In the genomic region with DNA sequence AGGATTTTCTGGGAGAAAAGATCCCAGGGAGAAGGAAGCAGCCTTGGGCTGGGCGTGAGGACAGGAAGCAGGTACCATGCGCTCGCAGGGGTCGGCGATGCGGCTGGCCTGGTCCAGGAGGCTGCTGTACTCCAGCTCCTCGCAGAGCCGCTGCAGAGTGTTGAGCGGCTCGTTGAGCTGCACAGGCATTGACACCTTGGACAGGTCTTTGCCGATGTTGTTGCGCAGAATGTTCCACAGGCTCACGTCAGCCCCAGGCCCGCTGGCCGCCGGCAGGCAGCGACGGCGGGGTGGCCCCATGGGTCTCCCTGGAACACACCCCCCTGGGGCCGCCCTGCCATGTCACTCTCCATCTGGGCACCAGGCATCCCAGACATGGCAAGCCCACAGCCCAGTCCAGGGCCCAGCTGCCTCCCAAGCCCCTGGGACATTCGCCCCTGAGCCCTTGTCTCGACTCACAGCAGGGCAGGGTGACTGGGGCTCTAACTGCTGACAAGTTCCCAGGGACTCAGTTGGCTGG, we compare ENCODE assay signal across 28 cellular contexts. TPM values are rescaled to one million over a fixed set of nuclear protein-coding genes. Genes with fewer than 3 reads are reported as not detected.
"Had no signal": no experiment of that assay in that cellular context is flagged by ENCODE, and none has a peak within 500 bp of the region (broad histone marks: within the 10 kb centered on the region; RNA-seq: fewer than 3 reads in every experiment).

No MANE protein-coding gene starts in this region.

- H3K27ac ChIP-seq: neutrophil, prostate gland, spleen, testis, transverse colon, WERI-Rb-1 had no signal

- H3K9me3 Mint-ChIP-seq: activated naive CD4-positive, alpha-beta T cell treated with anti-CD3 and anti-CD28 coated beads, Interleukin-2, amount 50 U/mL, for 24 hours; activated naive CD8-positive, alpha-beta T cell treated with anti-CD3 and anti-CD28 coated beads, Interleukin-2, amount 50 U/mL, for 24 hours; activated T-helper 1 cell treated with anti-CD3 and anti-CD28 coated beads, Interleukin-12 subunit alpha, Interleukin-12 subunit beta, Interleukin-2, Interleukin-4 antibody, amounts not matched to agents 30 ng/mL and 10 ng/mL and 1 ng/mL, durations not matched to agents 14 hours and 24 hours and 36 hours; dendritic cell treated with granulocyte-macrophage colony-stimulating factor and Interleukin-4, amounts not matched to agents 40 ng/mL and 50 ng/mL, for 4 days; endodermal cell; immature natural killer cell; memory B cell; nephron had no signal

- DNase-seq: activated CD4-positive, alpha-beta T cell treated with anti-CD3 and anti-CD28 coated beads, Interleukin-2, amount 50 U/mL, for 4 hours; activated gamma-delta T cell treated with Interleukin-2 at 50 U/mL for 16 hours; activated naive CD8-positive, alpha-beta T cell treated with anti-CD3 and anti-CD28 coated beads, Interleukin-2, amount 50 U/mL, for 24 hours; activated T-cell treated with anti-CD3 and anti-CD28 coated beads for 4 hours; amygdala; caudate nucleus; foreskin fibroblast; hypothalamus; immature natural killer cell; spleen; stimulated activated naive CD4-positive, alpha-beta T cell treated with Interleukin-2 at 50 U/mL for 16 hours; T-helper 17 cell; T1000; testis; transverse colon; WERI-Rb-1 had no signal

- ATAC-seq: activated naive CD8-positive, alpha-beta T cell treated with anti-CD3 and anti-CD28 coated beads, Interleukin-2, amount 50 U/mL, for 24 hours; esophagus mucosa; SK-N-SH treated with all-trans-retinoic acid at 6 μM for 48 hours; T-helper 17 cell had no signal

- H3K4me3 Mint-ChIP-seq: activated naive CD4-positive, alpha-beta T cell treated with anti-CD3 and anti-CD28 coated beads, Interleukin-2, amount 50 U/mL, for 24 hours; activated naive CD8-positive, alpha-beta T cell treated with anti-CD3 and anti-CD28 coated beads, Interleukin-2, amount 50 U/mL, for 24 hours; activated T-helper 1 cell treated with anti-CD3 and anti-CD28 coated beads, Interleukin-12 subunit alpha, Interleukin-12 subunit beta, Interleukin-2, Interleukin-4 antibody, amounts not matched to agents 30 ng/mL and 10 ng/mL and 1 ng/mL, durations not matched to agents 14 hours and 24 hours and 36 hours; dendritic cell treated with granulocyte-macrophage colony-stimulating factor and Interleukin-4, amounts not matched to agents 40 ng/mL and 50 ng/mL, for 4 days; endodermal cell; immature natural killer cell; memory B cell; nephron had no signal

- H3K4me1 Mint-ChIP-seq: memory B cell, nephron had no signal

- H3K9me3 ChIP-seq: neutrophil, prostate gland, spleen, testis, transverse colon had no signal

- H3K4me3 ChIP-seq: prostate gland, spleen, testis, transverse colon had no signal

- H3K27me3 ChIP-seq: neutrophil, spleen, testis, transverse colon had no signal

- H3K27me3 Mint-ChIP-seq: activated naive CD4-positive, alpha-beta T cell treated with anti-CD3 and anti-CD28 coated beads, Interleukin-2, amount 50 U/mL, for 24 hours; activated naive CD8-positive, alpha-beta T cell treated with anti-CD3 and anti-CD28 coated beads, Interleukin-2, amount 50 U/mL, for 24 hours; dendritic cell treated with granulocyte-macrophage colony-stimulating factor and Interleukin-4, amounts not matched to agents 40 ng/mL and 50 ng/mL, for 4 days; memory B cell; T-helper 17 cell had no signal

- H3K4me1 ChIP-seq: prostate gland, testis had no signal

- H3K27ac Mint-ChIP-seq: activated naive CD4-positive, alpha-beta T cell treated with anti-CD3 and anti-CD28 coated beads, Interleukin-2, amount 50 U/mL, for 24 hours; activated T-helper 1 cell treated with anti-CD3 and anti-CD28 coated beads, Interleukin-12 subunit alpha, Interleukin-12 subunit beta, Interleukin-2, Interleukin-4 antibody, amounts not matched to agents 30 ng/mL and 10 ng/mL and 1 ng/mL, durations not matched to agents 14 hours and 24 hours and 36 hours; dendritic cell treated with granulocyte-macrophage colony-stimulating factor and Interleukin-4, amounts not matched to agents 40 ng/mL and 50 ng/mL, for 4 days; endodermal cell; memory B cell; nephron had no signal

RNA-seq across cellular contexts. Expression of gene LRRC46, which starts 17.9 kb away (rescaled TPM):
- total RNA-seq: lower leg skin, mononuclear cell had no signal

RNA-seq across cellular contexts. Expression of gene SP6, which starts 37.4 kb away (rescaled TPM):
- polyA plus RNA-seq: immature natural killer cell had no signal
